17 cellular contexts compared by ENCODE assay signal in genomic region chr20:19501476-19502115, GRCh38.
DNase-seq lines count a peak whose midpoint lies in the region; ATAC-seq and TF ChIP-seq lines count a peak whose summit lies in the region.
"Had no signal": no experiment of that assay in that cellular context is flagged by ENCODE, and none has a peak within 500 bp of the region (broad histone marks: within the 10 kb centered on the region; RNA-seq: fewer than 3 reads in every experiment).

No MANE protein-coding gene starts in this region.

- H3K9ac ChIP-seq in BLaER1, result no peak overlapping the region

- peaks cover 48% of the 10 kb centered on the region for H3K4me1 ChIP-seq in BLaER1
- H3K4me1 ChIP-seq in psoas muscle, result peaks cover 30% of the 10 kb centered on the region
- H3K4me1 ChIP-seq: A549 had no signal

- no peak for TF ChIP-seq CTCF in psoas muscle (IDR thresholded peaks at IDR 0.05)

- ATAC-seq in psoas muscle, result peak in 3 of 4 donors; percentile 32 to 70 (median 62)
- ATAC-seq: A549; CD8-positive, alpha-beta T cell; HepG2 had no signal

- H3K9me3 ChIP-seq in BLaER1, result no peaks in the 10 kb centered on the region
- no peaks in the 10 kb centered on the region for H3K9me3 ChIP-seq in psoas muscle
- H3K9me3 ChIP-seq: A549 had no signal

- intact Hi-C loops in psoas muscle (cut with DNase I), result loop anchor here in 1 of 2 donors (5.0 kb wide), 1 partner anchor 36 kb away; no protein-coding TSS in a partner anchor

- H3K4me2 ChIP-seq in BLaER1, result peak overlapping the region; percentile 46
- H3K4me2 ChIP-seq: A549 had no signal

- no peak overlapping the region for H3K27ac ChIP-seq in BLaER1
- H3K27ac ChIP-seq in psoas muscle, result peak overlapping the region; percentile 93
- H3K27ac ChIP-seq: 22Rv1, A549 had no signal

- H4K20me1 ChIP-seq in BLaER1, result no peaks in the 10 kb centered on the region

- H3K36me3 ChIP-seq in BLaER1, result no peaks in the 10 kb centered on the region
- H3K36me3 ChIP-seq in psoas muscle (ENCODE audit: insufficient read depth in 1 of 2, low read depth in 1 of 2), result no peaks in the 10 kb centered on the region

- H3K4me3 ChIP-seq in BLaER1 (no peak overlapping the region), psoas muscle (peak overlapping the region; percentile 16)
- H3K4me3 ChIP-seq: A549 had no signal

- 58 to 73% (median 60%) methylated on average over 4 of the region's 4 CpGs for WGBS in psoas muscle, 3 donors

- H3K27me3 ChIP-seq in BLaER1 (no peaks in the 10 kb centered on the region), psoas muscle (ENCODE audit: insufficient read depth in 3 of 3, low read length in 2 of 3) (no peaks in the 10 kb centered on the region)

- DNase-seq in M059J (ENCODE audit: low read depth) (peak; percentile 46), myocyte (ENCODE audit: low read depth) (peak; percentile 74), psoas muscle (no peak), DMS 273 treated with DMSO at 0.1 percent for 48 hours (lab: John Stamatoyannopoulos, UW) (no peak), T-helper 1 cell (no peak)
- no peak for DNase-seq in activated CD4-positive, CD25-positive, alpha-beta regulatory T cell treated with anti-CD3 and anti-CD28 coated beads, Interleukin-2, amount 50 U/mL, for 72 hours
- no peak for DNase-seq in activated CD4-positive, alpha-beta T cell treated with anti-CD3 and anti-CD28 coated beads for 48 hours
- DNase-seq: AML-193; Calu3; CD8-positive, alpha-beta T cell; GDM1; GOT3; H9 had no signal

Comparison
In these comparisons a context has a peak if more than half of its experiments do, and no peak if none do; other contexts are left out.
1. DNase-seq: peak in M059J (single experiment) and myocyte (single experiment); none in psoas muscle (0 of 2), activated CD4-positive, CD25-positive, alpha-beta regulatory T cell treated with anti-CD3 and anti-CD28 coated beads, Interleukin-2, amount 50 U/mL, for 72 hours (single experiment), activated CD4-positive, alpha-beta T cell treated with anti-CD3 and anti-CD28 coated beads for 48 hours (single experiment), DMS 273 treated with DMSO at 0.1 percent for 48 hours (single experiment) and T-helper 1 cell (0 of 5).